ENCODE assay signal across 16 cellular contexts in the genomic region with DNA sequence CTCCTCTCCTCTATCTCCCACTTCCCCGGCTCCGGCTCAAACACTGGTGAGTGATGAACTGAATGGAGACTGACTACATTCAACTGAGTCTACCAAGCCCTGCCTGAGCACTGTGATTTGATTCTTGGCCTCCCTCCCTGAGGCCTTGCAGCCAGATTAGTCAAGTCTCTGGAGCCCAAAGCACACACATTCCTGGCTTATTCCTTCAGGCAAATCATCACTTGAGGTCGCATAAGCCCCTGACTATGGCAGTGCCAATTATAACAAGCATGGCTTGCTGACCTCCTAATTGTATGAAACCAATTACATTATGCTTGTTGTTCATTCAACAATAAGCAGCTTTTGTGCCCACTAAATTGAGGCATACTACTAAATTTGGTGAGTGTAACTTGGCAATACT. TPM values are rescaled to one million over a fixed set of nuclear protein-coding genes. Genes with fewer than 3 reads are reported as not detected.
DNase-seq lines count a peak whose midpoint lies in the region; ATAC-seq and TF ChIP-seq lines count a peak whose summit lies in the region.
"Had no signal": no experiment of that assay in that cellular context is flagged by ENCODE, and none has a peak within 500 bp of the region (broad histone marks: within the 10 kb centered on the region; RNA-seq: fewer than 3 reads in every experiment).

No MANE protein-coding gene starts in this region.

- peak overlapping the region; percentile 75 for H3K27ac ChIP-seq in mammary epithelial cell (ENCODE audit: insufficient read depth, low read depth, low read length)

- H3K4me1 ChIP-seq in mammary epithelial cell (ENCODE audit: insufficient read depth, low read length) = peaks cover 42% of the 10 kb centered on the region

- DNase-seq in Right ventricle myocardium inferior (ENCODE audit: missing footprints) (peak; percentile 64), cardiac septum (ENCODE audit: low spot score) (no peak), mammary epithelial cell (no peak), islet precursor cell (peak; percentile 67), AG08396 (ENCODE audit: low spot score) (no peak), CD14-positive monocyte (ENCODE audit: low spot score) (no peak), NCI-H1417 treated with DMSO at 0.1 percent for 48 hours (lab: John Stamatoyannopoulos, UW) (no peak)
- DNase-seq: activated CD4-positive, alpha-beta T cell treated with anti-CD3 and anti-CD28 coated beads, Interleukin-2, amount 50 U/mL, for 4 hours; NCI-H2171; OCI-M1; T-helper 17 cell had no signal

- no peaks in the 10 kb centered on the region for H3K9me3 ChIP-seq in mammary epithelial cell (replicated peaks; ENCODE audit: insufficient read depth, low read length)

- ATAC-seq in Right ventricle myocardium inferior = peak; percentile 84
- ATAC-seq in GM19395 (IDR thresholded peaks at IDR 0.05; ENCODE audit: unreplicated experiment) = no peak
- ATAC-seq: HCT116, T-helper 17 cell had no signal

- H4K20me1 ChIP-seq in mammary epithelial cell (ENCODE audit: insufficient read depth, low read length) = no peaks in the 10 kb centered on the region

- CTCF ChIA-PET in mammary epithelial cell (lab: Charles Lee; ENCODE audit: low non-redundant PET) = no interaction called here

- no peaks in the 10 kb centered on the region for H3K9me3 Mint-ChIP-seq in CD14-positive monocyte
- H3K9me3 Mint-ChIP-seq: activated T-helper 2 cell treated with anti-CD3 and anti-CD28 coated beads, Interferon-gamma antibody, Interleukin-2, Interleukin-4, amounts not matched to agents 10 μg/mL and 5 μg/mL and 100 μg/mL, durations not matched to agents 14 hours and 24 hours and 36 hours; type B pancreatic cell had no signal

- peak overlapping the region; percentile 22 for H3K4me2 ChIP-seq in mammary epithelial cell (ENCODE audit: insufficient read depth, low read depth, low read length)

- WGBS in mammary epithelial cell (ENCODE audit: low coverage, missing lambda C conversion rate) = 18% methylated on average over 1 of the region's 3 CpGs

- no peaks in the 10 kb centered on the region for H3K27me3 ChIP-seq in mammary epithelial cell (ENCODE audit: insufficient read depth, low read length)

- H3K4me3 ChIP-seq in mammary epithelial cell (replicated peaks in 1 of 3; ENCODE audit: insufficient read depth in 1 of 3, low read depth in 2 of 3, low read length in 3 of 3) = no peak overlapping the region
- H3K4me3 ChIP-seq: lung had no signal

- no peak for TF ChIP-seq CTCF in mammary epithelial cell (conservative IDR thresholded peaks at IDR 0.05 in 1 of 2, IDR thresholded peaks at IDR 0.05 in 1 of 2; ENCODE audit: extremely low read depth in 1 of 2, insufficient read depth in 1 of 2, low read depth in 1 of 2, low read length in 2 of 2)
- TF ChIP-seq CTCF in CD14-positive monocyte (IDR thresholded peaks at IDR 0.05) = no peak

- H3K36me3 ChIP-seq in mammary epithelial cell (ENCODE audit: insufficient read depth, low read length) = peaks cover 2% of the 10 kb centered on the region

- dilution Hi-C loops in mammary epithelial cell (cut with HindIII; ENCODE audit: low sequenced_read_pairs) = no loop called here

- no peak overlapping the region for H3K4me3 Mint-ChIP-seq in CD14-positive monocyte
- H3K4me3 Mint-ChIP-seq: T-helper 17 cell, type B pancreatic cell had no signal

- no peak overlapping the region for H3K27ac Mint-ChIP-seq in CD14-positive monocyte
- H3K27ac Mint-ChIP-seq: activated T-helper 2 cell treated with anti-CD3 and anti-CD28 coated beads, Interferon-gamma antibody, Interleukin-2, Interleukin-4, amounts not matched to agents 10 μg/mL and 5 μg/mL and 100 μg/mL, durations not matched to agents 14 hours and 24 hours and 36 hours; type B pancreatic cell had no signal

- H3K36me3 Mint-ChIP-seq in CD14-positive monocyte = no peaks in the 10 kb centered on the region

- H3K27me3 Mint-ChIP-seq in CD14-positive monocyte (ENCODE audit: low read depth in 3 of 3) = peaks cover 0 to 8% (median 6%) of the 10 kb centered on the region in 3 donors
- H3K27me3 Mint-ChIP-seq: type B pancreatic cell had no signal

- intact Hi-C loops in Right ventricle myocardium inferior (cut with DNase I) (loop anchor here (5.0 to 10.0 kb wide), 3 partner anchors 33 to 84 kb away; a partner anchor contains a TSS), cardiac septum (cut with DNase I) (loop anchor here (5.0 kb wide), 2 partner anchors 78 to 103 kb away; no protein-coding TSS in a partner anchor), mammary epithelial cell (cut with micrococcal nuclease) (loop anchor here (2.0 kb wide), 1 partner anchor 34 kb away; a partner anchor contains a TSS), CD14-positive monocyte (cut with micrococcal nuclease) (no loop called here)

- peaks cover 8% of the 10 kb centered on the region for H3K4me1 Mint-ChIP-seq in CD14-positive monocyte
- H3K4me1 Mint-ChIP-seq: T-helper 17 cell had no signal

- no TSS peak for BruUV-seq in mammary epithelial cell (replicated peaks; lab: Mats Ljungman, UMichigan)

- in situ Hi-C loops in mammary epithelial cell (cut with MboI; ENCODE audit: low sequenced_read_pairs in 2 of 2) = no loop called here

- H3K79me2 ChIP-seq in mammary epithelial cell (ENCODE audit: insufficient read depth, low read length) = peaks cover 8% of the 10 kb centered on the region

- peak overlapping the region; percentile 40 for H2AFZ ChIP-seq in mammary epithelial cell (ENCODE audit: low read depth, low read length)

- H3K9ac ChIP-seq in mammary epithelial cell (ENCODE audit: insufficient read depth, low read length) = peak overlapping the region; percentile 2

RNA-seq across cellular contexts. Expression of a gene that starts 34.6 kb away (rescaled TPM):
- total RNA-seq in Right ventricle myocardium inferior (75.9 TPM), cardiac septum (48.5 TPM), mammary epithelial cell (100 to 1,000 TPM; 183 to 440 TPM)
- polyA plus RNA-seq in mammary epithelial cell (232 TPM), CD14-positive monocyte (not detected)
- 231 TPM for polyA minus RNA-seq in mammary epithelial cell
- total RNA-seq: activated T-helper 2 cell treated with anti-CD3 and anti-CD28 coated beads, Interferon-gamma antibody, Interleukin-2, Interleukin-4, amounts not matched to agents 10 μg/mL and 5 μg/mL and 100 μg/mL, durations not matched to agents 14 hours and 24 hours and 36 hours; T-helper 17 cell had no signal

Comparison
In these comparisons a context has a peak if more than half of its experiments do, and no peak if none do; other contexts are left out.
1. DNase-seq: peak in Right ventricle myocardium inferior (single experiment) and islet precursor cell (single experiment); none in cardiac septum (single experiment), mammary epithelial cell (single experiment), AG08396 (single experiment), CD14-positive monocyte (single experiment) and NCI-H1417 treated with DMSO at 0.1 percent for 48 hours (single experiment).
2. intact Hi-C loops: an anchor here in Right ventricle myocardium inferior (5.0 to 10.0 kb wide), cardiac septum (5.0 kb wide) and mammary epithelial cell (2.0 kb wide); none called in CD14-positive monocyte.